Comparison of ENCODE assay signal across 24 cellular contexts in the genomic region with DNA sequence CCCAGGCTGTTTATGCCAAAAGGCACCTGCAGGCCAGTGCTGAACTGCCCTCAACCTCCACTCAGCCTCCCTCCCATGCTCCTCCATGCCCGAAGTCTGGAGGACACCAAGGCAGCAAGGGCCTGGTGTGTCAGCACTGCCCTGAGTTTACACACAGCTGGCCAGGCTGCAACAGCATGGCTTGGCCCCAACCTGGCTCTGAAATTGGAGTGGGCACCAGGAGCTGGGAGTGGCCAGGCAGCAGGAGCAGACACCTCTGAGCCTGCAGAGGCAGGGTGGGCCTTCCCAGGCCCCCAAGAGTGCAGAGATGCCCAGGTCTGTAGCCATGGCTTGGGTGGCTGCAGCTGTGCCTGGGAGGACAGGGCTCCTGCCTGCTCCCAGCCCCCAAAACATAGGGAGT.
"Had no signal": no experiment of that assay in that cellular context is flagged by ENCODE, and none has a peak within 500 bp of the region (broad histone marks: within the 10 kb centered on the region; RNA-seq: fewer than 3 reads in every experiment).

No MANE protein-coding gene starts in this region.

- H3K36me3 ChIP-seq: colonic mucosa, esophagus squamous epithelium, gastrocnemius medialis, heart right ventricle, left lung, lower lobe of right lung had no signal

- H3K27ac ChIP-seq: colonic mucosa, epithelial cell of prostate, esophagus squamous epithelium, gastrocnemius medialis, heart right ventricle, left lung, lower lobe of right lung had no signal

- ATAC-seq: effector memory CD8-positive, alpha-beta T cell; esophagus mucosa; gastrocnemius medialis; heart right ventricle; left colon; left lung; left ventricle myocardium superior; lower lobe of right lung; mucosa of descending colon had no signal

- H3K9me3 ChIP-seq: colonic mucosa, esophagus squamous epithelium, gastrocnemius medialis, heart right ventricle, left lung, lower lobe of right lung, mucosa of descending colon had no signal

- DNase-seq: colonic mucosa; cortex of kidney; effector CD8-positive, alpha-beta T cell; effector memory CD8-positive, alpha-beta T cell; endodermal cell; erythroblast; esophagus squamous epithelium; foreskin fibroblast; foreskin melanocyte; gastrocnemius medialis; glutamatergic neuron; head of caudate nucleus; heart right ventricle; hippocampal formation; kidney glomerular epithelial cell; left colon; left lung; left ventricle myocardium superior; lower lobe of right lung; mesenchymal stem cell; mucosa of descending colon; naive B cell had no signal

- H3K4me3 ChIP-seq: colonic mucosa, esophagus squamous epithelium, gastrocnemius medialis, heart right ventricle, left lung, lower lobe of right lung, mucosa of descending colon had no signal

- H3K4me1 ChIP-seq: colonic mucosa, esophagus squamous epithelium, gastrocnemius medialis, heart right ventricle, left lung, lower lobe of right lung had no signal

- H3K27me3 ChIP-seq: colonic mucosa, esophagus squamous epithelium, gastrocnemius medialis, heart right ventricle, left lung had no signal
